ENCODE assay signal across 25 cellular contexts in genomic region chr5:32069396-32069795, GRCh38.
"Had no signal": no experiment of that assay in that cellular context is flagged by ENCODE, and none has a peak within 500 bp of the region (broad histone marks: within the 10 kb centered on the region; RNA-seq: fewer than 3 reads in every experiment).

No MANE protein-coding gene starts in this region.

- H3K4me1 ChIP-seq: pancreas, prostate gland, right lobe of liver, stomach, upper lobe of left lung, vagina had no signal

- H3K4me3 ChIP-seq: pancreas, prostate gland, right lobe of liver, sigmoid colon, stomach, thoracic aorta, thyroid gland, tibial nerve, upper lobe of left lung, vagina had no signal

- DNase-seq: naive B cell; naive thymus-derived CD8-positive, alpha-beta T cell; nephron progenitor cell; nucleus accumbens; pancreas; retina; right cardiac atrium; right lobe of liver; sigmoid colon; small intestine; stimulated activated CD4-positive, alpha-beta T cell treated with anti-CD3 and anti-CD28 coated beads, Interleukin-15, amount 100 ng/mL, for 24 hours; stimulated activated CD4-positive, alpha-beta T cell treated with anti-CD3 and anti-CD28 coated beads, Interleukin-2, amount 100 ng/mL, for 24 hours; stimulated activated CD4-positive, alpha-beta T cell treated with anti-CD3 and anti-CD28 coated beads, Interleukin-2, amount 100 ng/mL, for 48 hours; stimulated activated CD4-positive, alpha-beta T cell treated with anti-CD3 and anti-CD28 coated beads, Interleukin-4, amount 100 ng/mL, for 24 hours; stimulated activated naive CD4-positive, alpha-beta T cell; stomach; thyroid gland; trophoblast cell; upper lobe of left lung had no signal

- H3K27me3 ChIP-seq: neutrophil, pancreas, right lobe of liver, sigmoid colon, stomach, thyroid gland, tibial nerve, upper lobe of left lung, vagina had no signal

- H3K9me3 ChIP-seq: neutrophil, pancreas, prostate gland, right lobe of liver, sigmoid colon, stomach, thoracic aorta, thyroid gland, tibial nerve, upper lobe of left lung, vagina had no signal

- FAIRE-seq: pancreas, small intestine, urothelium cell line had no signal

- H3K27ac ChIP-seq: neutrophil, pancreas, prostate gland, right lobe of liver, sigmoid colon, stomach, thoracic aorta, thyroid gland, upper lobe of left lung, vagina had no signal

- H3K36me3 ChIP-seq: neutrophil, pancreas, prostate gland, right lobe of liver, sigmoid colon, thoracic aorta, thyroid gland, vagina had no signal
